Comparison of ENCODE assay signal across 28 cellular contexts in genomic region chr13:84677836-84678235, GRCh38.
"Had no signal": no experiment of that assay in that cellular context is flagged by ENCODE, and none has a peak within 500 bp of the region (broad histone marks: within the 10 kb centered on the region; RNA-seq: fewer than 3 reads in every experiment).

No MANE protein-coding gene starts in this region.

- H3K4me3 Mint-ChIP-seq: stimulated activated effector memory CD8-positive, alpha-beta T cell treated with anti-CD3 and anti-CD28 coated beads, Interleukin-12 subunit alpha, Interleukin-12 subunit beta, amount 100 ng/mL, for 72 hours; stimulated activated memory B cell treated with anti-CD40 and anti-IgM and Interleukin-4, amounts not matched to agents 10 μg/mL and 1 μg/mL and 100 μg/mL, for 72 hours; stimulated activated naive B cell treated with anti-CD40 and anti-IgM and Interleukin-4, amounts not matched to agents 10 μg/mL and 1 μg/mL and 100 μg/mL, for 72 hours; stimulated activated naive CD8-positive, alpha-beta T cell treated with anti-CD3 and anti-CD28 coated beads, Interleukin-15, amount 100 ng/mL, for 72 hours; stimulated activated naive CD8-positive, alpha-beta T cell treated with anti-CD3 and anti-CD28 coated beads, Interleukin-15, Interleukin-2, amounts not matched to agents 100 ng/mL and 50 ng/mL, for 24 hours; type B pancreatic cell had no signal

- H3K4me1 Mint-ChIP-seq: stimulated activated effector memory CD8-positive, alpha-beta T cell treated with anti-CD3 and anti-CD28 coated beads, Interleukin-12 subunit alpha, Interleukin-12 subunit beta, amount 100 ng/mL, for 72 hours; stimulated activated memory B cell treated with anti-CD40 and anti-IgM and Interleukin-4, amounts not matched to agents 10 μg/mL and 1 μg/mL and 100 μg/mL, for 72 hours; stimulated activated naive B cell treated with anti-CD40 and anti-IgM and Interleukin-4, amounts not matched to agents 10 μg/mL and 1 μg/mL and 100 μg/mL, for 72 hours; stimulated activated naive CD8-positive, alpha-beta T cell treated with anti-CD3 and anti-CD28 coated beads, Interleukin-15, amount 100 ng/mL, for 72 hours had no signal

- H3K27me3 Mint-ChIP-seq: stimulated activated memory B cell treated with anti-CD40 and anti-IgM and Interleukin-4, amounts not matched to agents 10 μg/mL and 1 μg/mL and 100 μg/mL, for 72 hours; stimulated activated naive B cell treated with anti-CD40 and anti-IgM and Interleukin-4, amounts not matched to agents 10 μg/mL and 1 μg/mL and 100 μg/mL, for 72 hours; stimulated activated naive CD8-positive, alpha-beta T cell treated with anti-CD3 and anti-CD28 coated beads, Interleukin-15, amount 100 ng/mL, for 72 hours; stimulated activated naive CD8-positive, alpha-beta T cell treated with anti-CD3 and anti-CD28 coated beads, Interleukin-15, Interleukin-2, amounts not matched to agents 100 ng/mL and 50 ng/mL, for 24 hours; type B pancreatic cell had no signal

- H3K4me1 ChIP-seq: stomach, suprapubic skin, testis, tibial nerve, transverse colon, upper lobe of left lung, upper lobe of right lung, uterus, vagina had no signal

- ATAC-seq: stimulated activated effector memory CD8-positive, alpha-beta T cell treated with anti-CD3 and anti-CD28 coated beads, Interleukin-12 subunit alpha, Interleukin-12 subunit beta, amount 100 ng/mL, for 72 hours; stimulated activated memory B cell treated with anti-CD40 and anti-IgM and Interleukin-4, amounts not matched to agents 10 μg/mL and 1 μg/mL and 100 μg/mL, for 72 hours; stimulated activated naive B cell treated with anti-CD40 and anti-IgM and Interleukin-4, amounts not matched to agents 10 μg/mL and 1 μg/mL and 100 μg/mL, for 72 hours; stimulated activated naive CD8-positive, alpha-beta T cell treated with anti-CD3 and anti-CD28 coated beads, Interleukin-15, amount 100 ng/mL, for 72 hours; stimulated activated naive CD8-positive, alpha-beta T cell treated with anti-CD3 and anti-CD28 coated beads, Interleukin-15, Interleukin-2, amounts not matched to agents 100 U/mL and 50 U/mL, for 24 hours; upper lobe of right lung had no signal

- H3K27ac Mint-ChIP-seq: stimulated activated effector memory CD8-positive, alpha-beta T cell treated with anti-CD3 and anti-CD28 coated beads, Interleukin-12 subunit alpha, Interleukin-12 subunit beta, amount 100 ng/mL, for 72 hours; stimulated activated memory B cell treated with anti-CD40 and anti-IgM and Interleukin-4, amounts not matched to agents 10 μg/mL and 1 μg/mL and 100 μg/mL, for 72 hours; stimulated activated naive B cell treated with anti-CD40 and anti-IgM and Interleukin-4, amounts not matched to agents 10 μg/mL and 1 μg/mL and 100 μg/mL, for 72 hours; stimulated activated naive CD8-positive, alpha-beta T cell treated with anti-CD3 and anti-CD28 coated beads, Interleukin-15, amount 100 ng/mL, for 72 hours; stimulated activated naive CD8-positive, alpha-beta T cell treated with anti-CD3 and anti-CD28 coated beads, Interleukin-15, Interleukin-2, amounts not matched to agents 100 ng/mL and 50 ng/mL, for 24 hours; type B pancreatic cell had no signal

- DNase-seq: stimulated activated CD4-positive, alpha-beta T cell treated with anti-CD3 and anti-CD28 coated beads, Interleukin-2, amount 100 ng/mL, for 48 hours; stimulated activated CD4-positive, alpha-beta T cell treated with anti-CD3 and anti-CD28 coated beads, Interleukin-4, amount 100 ng/mL, for 1 hour; stimulated activated CD4-positive, alpha-beta T cell treated with anti-CD3 and anti-CD28 coated beads, Interleukin-4, amount 100 ng/mL, for 24 hours; stimulated activated CD4-positive, alpha-beta T cell treated with anti-CD3 and anti-CD28 coated beads, Interleukin-4, amount 100 ng/mL, for 4 hours; stimulated activated CD8-positive, alpha-beta memory T cell treated with anti-CD3 and anti-CD28 coated beads, Interleukin-4, amount 100 ng/mL, for 48 hours; stimulated activated naive B cell treated with anti-CD40 and anti-IgM and Interleukin-4, amounts not matched to agents 10 μg/mL and 1 μg/mL and 100 μg/mL, for 72 hours; stimulated activated naive CD4-positive, alpha-beta T cell; stimulated activated naive CD4-positive, alpha-beta T cell treated with Interleukin-2 at 50 U/mL for 16 hours; stimulated activated naive CD8-positive, alpha-beta T cell treated with anti-CD3 and anti-CD28 coated beads, Interleukin-15, amount 100 ng/mL, for 72 hours; stimulated activated naive CD8-positive, alpha-beta T cell treated with anti-CD3 and anti-CD28 coated beads, Interleukin-15, Interleukin-2, amounts not matched to agents 100 U/mL and 50 U/mL, for 24 hours; stomach; substantia nigra; testis; thyroid gland; tibial artery; transverse colon; trophoblast cell; upper lobe of left lung; upper lobe of right lung; uterus had no signal

- H3K27ac ChIP-seq: stomach, suprapubic skin, testis, thoracic aorta, thyroid gland, tibial artery, tibial nerve, transverse colon, upper lobe of left lung, upper lobe of right lung, uterus, vagina had no signal

- H3K9me3 Mint-ChIP-seq: stimulated activated effector memory CD8-positive, alpha-beta T cell treated with anti-CD3 and anti-CD28 coated beads, Interleukin-12 subunit alpha, Interleukin-12 subunit beta, amount 100 ng/mL, for 72 hours; stimulated activated naive B cell treated with anti-CD40 and anti-IgM and Interleukin-4, amounts not matched to agents 10 μg/mL and 1 μg/mL and 100 μg/mL, for 72 hours; stimulated activated naive CD8-positive, alpha-beta T cell treated with anti-CD3 and anti-CD28 coated beads, Interleukin-15, amount 100 ng/mL, for 72 hours; type B pancreatic cell had no signal

- H3K9me3 ChIP-seq: stomach, suprapubic skin, testis, thoracic aorta, thyroid gland, tibial artery, tibial nerve, transverse colon, upper lobe of left lung, upper lobe of right lung, uterus, vagina had no signal

- H3K36me3 ChIP-seq: stomach, suprapubic skin, thoracic aorta, thyroid gland, tibial artery, tibial nerve, transverse colon, upper lobe of left lung, upper lobe of right lung, uterus, vagina had no signal

- H3K27me3 ChIP-seq: stomach, suprapubic skin, testis, thyroid gland, tibial artery, tibial nerve, transverse colon, upper lobe of left lung, upper lobe of right lung, uterus, vagina had no signal

- H3K36me3 Mint-ChIP-seq: stimulated activated effector memory CD8-positive, alpha-beta T cell treated with anti-CD3 and anti-CD28 coated beads, Interleukin-12 subunit alpha, Interleukin-12 subunit beta, amount 100 ng/mL, for 72 hours; stimulated activated memory B cell treated with anti-CD40 and anti-IgM and Interleukin-4, amounts not matched to agents 10 μg/mL and 1 μg/mL and 100 μg/mL, for 72 hours; stimulated activated naive B cell treated with anti-CD40 and anti-IgM and Interleukin-4, amounts not matched to agents 10 μg/mL and 1 μg/mL and 100 μg/mL, for 72 hours; type B pancreatic cell had no signal

- H3K4me3 ChIP-seq: stomach, suprapubic skin, testis, thoracic aorta, thyroid gland, tibial artery, tibial nerve, transverse colon, upper lobe of left lung, upper lobe of right lung, uterus, vagina had no signal
